Comparison of ENCODE assay signal across 23 cellular contexts in the genomic region with DNA sequence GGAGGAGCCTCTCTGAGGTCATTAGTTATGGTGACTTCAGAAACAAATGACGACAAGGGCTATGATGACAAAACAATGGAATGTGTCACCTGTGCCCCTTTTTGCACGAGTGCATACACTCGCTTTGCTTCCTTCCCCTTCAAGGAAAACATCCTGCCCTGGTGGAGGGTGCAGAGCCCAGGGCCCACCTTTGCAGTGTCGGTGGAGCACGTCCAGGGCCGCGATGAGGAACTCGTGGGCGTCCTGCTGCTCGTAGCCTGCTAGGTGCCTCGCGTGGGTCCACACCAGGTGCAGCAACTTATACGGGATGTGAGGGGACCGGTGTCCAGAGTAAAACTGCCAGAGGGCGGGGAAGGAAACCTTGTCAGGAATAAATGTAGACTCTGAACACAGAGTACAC.
"Had no signal": no experiment of that assay in that cellular context is flagged by ENCODE, and none has a peak within 500 bp of the region (broad histone marks: within the 10 kb centered on the region; RNA-seq: fewer than 3 reads in every experiment).

No MANE protein-coding gene starts in this region.

- ATAC-seq: activated CD8-positive, alpha-beta T cell treated with anti-CD3 and anti-CD28 coated beads, Interleukin-2, amount 10 ng/mL, durations not matched to agents 7 days and 5 days; activated T-helper 17 cell treated with anti-CD3 and anti-CD28 coated beads, Interleukin-2, amount 50 U/mL, for 72 hours; foreskin keratinocyte; left lung; natural killer cell; psoas muscle; stimulated activated memory B cell treated with anti-CD40 and anti-IgM and Interleukin-4, amounts not matched to agents 10 μg/mL and 1 μg/mL and 100 μg/mL, for 72 hours had no signal

- FAIRE-seq: endometrium, TTC549 had no signal

- H3K4me3 Mint-ChIP-seq: activated CD8-positive, alpha-beta T cell treated with anti-CD3 and anti-CD28 coated beads, Interleukin-2, amount 10 ng/mL, durations not matched to agents 7 days and 5 days; activated naive CD8-positive, alpha-beta T cell treated with anti-CD3 and anti-CD28 coated beads, Interleukin-2, amount 10 ng/mL, durations not matched to agents 7 days and 5 days; activated T-helper 17 cell treated with anti-CD3 and anti-CD28 coated beads, Interleukin-2, amount 50 U/mL, for 72 hours; natural killer cell; stimulated activated memory B cell treated with anti-CD40 and anti-IgM and Interleukin-4, amounts not matched to agents 10 μg/mL and 1 μg/mL and 100 μg/mL, for 72 hours had no signal

- H3K27ac ChIP-seq: foreskin keratinocyte, left lung, psoas muscle, right atrium auricular region, thoracic aorta, upper lobe of left lung, WERI-Rb-1 had no signal

- H3K4me1 ChIP-seq: foreskin keratinocyte, left lung, upper lobe of left lung had no signal

- H3K27me3 ChIP-seq: foreskin keratinocyte, left lung, right atrium auricular region, upper lobe of left lung had no signal

- DNase-seq: activated CD4-positive, alpha-beta T cell treated with anti-CD3 and anti-CD28 coated beads for 1 hour; activated CD4-positive, alpha-beta T cell treated with anti-CD3 and anti-CD28 coated beads, Interleukin-2, amount 50 U/mL, for 1 hour; activated CD8-positive, alpha-beta T cell treated with anti-CD3 and anti-CD28 coated beads, Interleukin-2, amount 10 ng/mL, durations not matched to agents 7 days and 5 days; activated naive CD8-positive, alpha-beta T cell treated with anti-CD3 and anti-CD28 coated beads, Interleukin-2, amount 10 ng/mL, durations not matched to agents 7 days and 5 days; activated T-cell treated with anti-CD3 and anti-CD28 coated beads, Interleukin-2, amount 50 U/mL, for 1 hour; amygdala; cortex of kidney; erythroblast; foreskin keratinocyte; left lung; natural killer cell; stimulated activated CD4-positive, alpha-beta T cell treated with anti-CD3 and anti-CD28 coated beads, Interleukin-1b, Interleukin-23, amount 100 ng/mL, for 48 hours; T-helper 1 cell; upper lobe of left lung; WERI-Rb-1 had no signal

- H3K9me3 ChIP-seq: left lung, psoas muscle, right atrium auricular region, thoracic aorta, upper lobe of left lung had no signal

- H3K4me3 ChIP-seq: left lung, lung, psoas muscle, right atrium auricular region, thoracic aorta, upper lobe of left lung had no signal

- H3K9me3 Mint-ChIP-seq: activated naive CD8-positive, alpha-beta T cell treated with anti-CD3 and anti-CD28 coated beads, Interleukin-2, amount 10 ng/mL, durations not matched to agents 7 days and 5 days; activated T-helper 17 cell treated with anti-CD3 and anti-CD28 coated beads, Interleukin-2, amount 50 U/mL, for 72 hours; natural killer cell; stimulated activated memory B cell treated with anti-CD40 and anti-IgM and Interleukin-4, amounts not matched to agents 10 μg/mL and 1 μg/mL and 100 μg/mL, for 72 hours had no signal

- H3K27me3 Mint-ChIP-seq: activated naive CD8-positive, alpha-beta T cell treated with anti-CD3 and anti-CD28 coated beads, Interleukin-2, amount 10 ng/mL, durations not matched to agents 7 days and 5 days; activated T-helper 17 cell treated with anti-CD3 and anti-CD28 coated beads, Interleukin-2, amount 50 U/mL, for 72 hours; stimulated activated memory B cell treated with anti-CD40 and anti-IgM and Interleukin-4, amounts not matched to agents 10 μg/mL and 1 μg/mL and 100 μg/mL, for 72 hours had no signal
